1 cellular context compared by ENCODE assay signal in genomic region chr2:212282596-212283330, GRCh38.
TF ChIP-seq lines count a peak whose summit lies in the region.

No MANE protein-coding gene starts in this region.

TF ChIP-seq in GM23338, 12 proteins besides CTCF, POLR2A, EP300 and RAD21 (continued from another document):
- no peak for TF ChIP-seq ZNF462 (CRISPR knock-in tag; IDR thresholded peaks at IDR 0.05)
- no peak for TF ChIP-seq NANOG (IDR thresholded peaks at IDR 0.05; ENCODE audit: borderline replicate concordance)
